ENCODE assay signal across 1 cellular context in the genomic region with DNA sequence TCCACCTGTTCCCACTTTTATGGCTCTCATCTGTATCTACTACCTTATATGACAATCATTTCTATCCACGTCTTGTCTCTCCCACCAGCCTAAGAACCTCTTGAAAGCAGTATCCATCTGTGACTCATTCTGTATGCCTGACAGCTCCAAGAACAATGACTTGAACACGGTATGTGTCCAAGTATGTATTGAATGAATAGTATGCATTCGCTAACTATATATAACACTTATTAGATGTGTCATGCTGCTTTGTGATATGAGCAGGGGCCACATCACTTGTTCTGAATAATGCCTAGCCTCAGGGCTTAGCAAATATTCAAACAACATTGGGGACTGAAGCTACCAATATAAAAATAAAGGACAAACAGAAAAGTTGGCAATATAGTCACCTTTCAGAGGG.
TF ChIP-seq lines count a peak whose summit lies in the region.

No MANE protein-coding gene starts in this region.

TF ChIP-seq in HCT116, 20 proteins besides CTCF, POLR2A, EP300 and RAD21 (continued from another document):
- no peak for TF ChIP-seq EZH2 (IDR thresholded peaks at IDR 0.05)
- TF ChIP-seq YY1 (IDR thresholded peaks at IDR 0.05; ENCODE audit: extremely low read depth, insufficient replicate concordance, low read depth, low read length), result no peak
- TF ChIP-seq, protein P1, sequence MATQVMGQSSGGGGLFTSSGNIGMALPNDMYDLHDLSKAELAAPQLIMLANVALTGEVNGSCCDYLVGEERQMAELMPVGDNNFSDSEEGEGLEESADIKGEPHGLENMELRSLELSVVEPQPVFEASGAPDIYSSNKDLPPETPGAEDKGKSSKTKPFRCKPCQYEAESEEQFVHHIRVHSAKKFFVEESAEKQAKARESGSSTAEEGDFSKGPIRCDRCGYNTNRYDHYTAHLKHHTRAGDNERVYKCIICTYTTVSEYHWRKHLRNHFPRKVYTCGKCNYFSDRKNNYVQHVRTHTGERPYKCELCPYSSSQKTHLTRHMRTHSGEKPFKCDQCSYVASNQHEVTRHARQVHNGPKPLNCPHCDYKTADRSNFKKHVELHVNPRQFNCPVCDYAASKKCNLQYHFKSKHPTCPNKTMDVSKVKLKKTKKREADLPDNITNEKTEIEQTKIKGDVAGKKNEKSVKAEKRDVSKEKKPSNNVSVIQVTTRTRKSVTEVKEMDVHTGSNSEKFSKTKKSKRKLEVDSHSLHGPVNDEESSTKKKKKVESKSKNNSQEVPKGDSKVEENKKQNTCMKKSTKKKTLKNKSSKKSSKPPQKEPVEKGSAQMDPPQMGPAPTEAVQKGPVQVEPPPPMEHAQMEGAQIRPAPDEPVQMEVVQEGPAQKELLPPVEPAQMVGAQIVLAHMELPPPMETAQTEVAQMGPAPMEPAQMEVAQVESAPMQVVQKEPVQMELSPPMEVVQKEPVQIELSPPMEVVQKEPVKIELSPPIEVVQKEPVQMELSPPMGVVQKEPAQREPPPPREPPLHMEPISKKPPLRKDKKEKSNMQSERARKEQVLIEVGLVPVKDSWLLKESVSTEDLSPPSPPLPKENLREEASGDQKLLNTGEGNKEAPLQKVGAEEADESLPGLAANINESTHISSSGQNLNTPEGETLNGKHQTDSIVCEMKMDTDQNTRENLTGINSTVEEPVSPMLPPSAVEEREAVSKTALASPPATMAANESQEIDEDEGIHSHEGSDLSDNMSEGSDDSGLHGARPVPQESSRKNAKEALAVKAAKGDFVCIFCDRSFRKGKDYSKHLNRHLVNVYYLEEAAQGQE (IDR thresholded peaks at IDR 0.05; ENCODE audit: low read depth), result no peak
